In genomic region chr1:30707412-30708360, GRCh38 we compare ENCODE assay signal across 8 cellular contexts. TPM values are rescaled to one million over a fixed set of nuclear protein-coding genes. Genes with fewer than 3 reads are reported as not detected.
A peak's percentile ranks its signal among the peaks of the same experiment; 100 is the strongest.
DNase-seq lines count a peak whose midpoint lies in the region; ATAC-seq, FAIRE-seq and TF ChIP-seq lines count a peak whose summit lies in the region.

No MANE protein-coding gene starts in this region.

- no peaks in the 10 kb centered on the region for H3K27me3 ChIP-seq in upper lobe of right lung

- H3K27ac ChIP-seq in upper lobe of right lung = no peak overlapping the region

- peak in 1 of 3 donors; percentile 62 for TF ChIP-seq CTCF in omental fat pad (IDR thresholded peaks at IDR 0.05)
- TF ChIP-seq CTCF in upper lobe of right lung (IDR thresholded peaks at IDR 0.05) = peak; percentile 76

- no peak overlapping the region for H3K4me3 ChIP-seq in upper lobe of right lung

- ATAC-seq in omental fat pad (ENCODE audit: low FRiP score) (peak; percentile 68), upper lobe of right lung (peak; percentile 88), GM21360 (IDR thresholded peaks at IDR 0.05; ENCODE audit: unreplicated experiment) (no peak)

- H3K4me1 ChIP-seq in upper lobe of right lung = no peaks in the 10 kb centered on the region

- FAIRE-seq in RCC 7860 (lab: Jason Lieb, UNC) = no peak

- peak; percentile 39 for DNase-seq in DMS79 (lab: John Stamatoyannopoulos, UW)
- DNase-seq in Kasumi-1 (lab: John Stamatoyannopoulos, UW) = peak; percentile 46 to 48
- peak; percentile 30 for DNase-seq in RCC 7860 (ENCODE audit: low spot score)
- DNase-seq in activated effector memory CD4-positive, alpha-beta T cell treated with anti-CD3 and anti-CD28 coated beads, Interleukin-2, amount 50 U/mL, for 16 hours = peak; percentile 82
- peak; percentile 47 for DNase-seq in foreskin melanocyte
- peak; percentile 48 for DNase-seq in omental fat pad (ENCODE audit: low spot score)
- DNase-seq in upper lobe of right lung = peak; percentile 80

- intact Hi-C loops in upper lobe of right lung (cut with DNase I) = no loop called here

- H3K9me3 ChIP-seq in upper lobe of right lung = no peaks in the 10 kb centered on the region

- H3K36me3 ChIP-seq in upper lobe of right lung = no peaks in the 10 kb centered on the region

RNA-seq across cellular contexts. Expression of gene MATN1, which starts 15.7 kb away (rescaled TPM):
- total RNA-seq in omental fat pad = under 1 TPM in 2 of 4 donors, not detected in 2; 0.28 to 0.84 TPM
- not detected for total RNA-seq in upper lobe of right lung

RNA-seq across cellular contexts. Expression of gene LAPTM5, which starts 49.9 kb away (rescaled TPM):
- total RNA-seq in omental fat pad = 100 to 1,000 TPM in 3 of 4 donors, 10 to 100 TPM in 1; 87.4 to 327 (median 154) TPM
- total RNA-seq in upper lobe of right lung = 424 TPM

Comparison
In these comparisons a context has a peak if more than half of its experiments do, and no peak if none do; other contexts are left out.
1. DNase-seq: peak in every context shown above with its lines; median percentile 82 in activated effector memory CD4-positive, alpha-beta T cell treated with anti-CD3 and anti-CD28 coated beads, Interleukin-2, amount 50 U/mL, for 16 hours; 80 in upper lobe of right lung; 48 in omental fat pad; 47 in Kasumi-1; 47 in foreskin melanocyte; 39 in DMS79; 30 in RCC 7860.